In the genomic region with DNA sequence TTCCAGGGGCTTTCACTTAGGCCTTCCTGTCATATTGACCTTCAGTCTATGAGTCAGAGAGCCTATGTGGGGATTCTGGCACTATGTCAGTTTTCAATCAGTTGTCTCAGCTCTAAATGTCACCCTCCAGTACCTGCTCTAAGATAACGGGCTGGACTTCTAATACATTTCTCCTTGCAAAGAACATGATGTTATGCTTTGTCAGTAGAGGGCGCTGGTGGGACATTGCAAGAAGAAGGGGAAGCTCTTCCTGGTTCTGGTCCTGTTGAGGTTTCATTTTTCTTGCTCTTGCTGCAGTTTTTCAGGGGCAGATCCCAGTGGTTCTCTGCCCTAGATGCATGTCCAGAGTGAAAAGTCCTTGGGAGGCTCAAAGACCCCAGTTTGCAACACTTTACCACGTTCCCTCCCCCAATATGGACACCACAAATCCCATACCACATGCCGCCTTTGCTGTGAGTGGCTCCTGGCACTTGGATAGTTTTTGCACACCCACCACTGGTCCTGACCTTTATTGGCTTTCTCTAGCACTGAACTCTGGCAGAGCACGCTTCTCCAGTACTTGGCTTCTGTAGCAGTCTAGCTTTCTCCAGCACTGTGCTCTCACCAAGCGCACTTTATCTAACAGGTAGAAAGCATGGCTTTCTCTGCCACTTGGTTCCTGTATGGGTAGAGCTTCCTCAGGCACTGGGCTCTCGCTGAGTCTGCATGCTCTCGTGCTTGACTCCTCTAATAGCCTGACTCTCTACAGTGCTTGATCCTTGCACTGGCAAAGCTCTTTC, we compare ENCODE assay signal across 1 cellular context.
TF ChIP-seq lines count a peak whose summit lies in the region.

No MANE protein-coding gene starts in this region.

TF ChIP-seq in HCT116, 20 proteins besides CTCF, POLR2A, EP300 and RAD21 (continued from another document):
- TF ChIP-seq, protein P1, sequence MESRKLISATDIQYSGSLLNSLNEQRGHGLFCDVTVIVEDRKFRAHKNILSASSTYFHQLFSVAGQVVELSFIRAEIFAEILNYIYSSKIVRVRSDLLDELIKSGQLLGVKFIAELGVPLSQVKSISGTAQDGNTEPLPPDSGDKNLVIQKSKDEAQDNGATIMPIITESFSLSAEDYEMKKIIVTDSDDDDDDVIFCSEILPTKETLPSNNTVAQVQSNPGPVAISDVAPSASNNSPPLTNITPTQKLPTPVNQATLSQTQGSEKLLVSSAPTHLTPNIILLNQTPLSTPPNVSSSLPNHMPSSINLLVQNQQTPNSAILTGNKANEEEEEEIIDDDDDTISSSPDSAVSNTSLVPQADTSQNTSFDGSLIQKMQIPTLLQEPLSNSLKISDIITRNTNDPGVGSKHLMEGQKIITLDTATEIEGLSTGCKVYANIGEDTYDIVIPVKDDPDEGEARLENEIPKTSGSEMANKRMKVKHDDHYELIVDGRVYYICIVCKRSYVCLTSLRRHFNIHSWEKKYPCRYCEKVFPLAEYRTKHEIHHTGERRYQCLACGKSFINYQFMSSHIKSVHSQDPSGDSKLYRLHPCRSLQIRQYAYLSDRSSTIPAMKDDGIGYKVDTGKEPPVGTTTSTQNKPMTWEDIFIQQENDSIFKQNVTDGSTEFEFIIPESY (IDR thresholded peaks at IDR 0.05; ENCODE audit: extremely low read depth, insufficient replicate concordance, low read length) = no peak
- TF ChIP-seq SIN3A (IDR thresholded peaks at IDR 0.05; ENCODE audit: low read depth) (no peak), EGR1 (IDR thresholded peaks at IDR 0.05; ENCODE audit: low read depth) (no peak), FOSL1 (IDR thresholded peaks at IDR 0.05; ENCODE audit: low read depth) (no peak), SRF (IDR thresholded peaks at IDR 0.05; ENCODE audit: low read depth) (no peak), POLR2AphosphoS5 (IDR thresholded peaks at IDR 0.05; ENCODE audit: low read depth, low read length) (no peak), JUND (IDR thresholded peaks at IDR 0.05) (no peak), ZFX (IDR thresholded peaks at IDR 0.05) (no peak), SP1 (IDR thresholded peaks at IDR 0.05; ENCODE audit: low read depth) (no peak)
